In genomic region chr15:85086855-85087254, GRCh38 we compare ENCODE assay signal across 1 cellular context.
TF ChIP-seq lines count a peak whose summit lies in the region.

No MANE protein-coding gene starts in this region.

TF ChIP-seq in HepG2, 621 proteins besides CTCF, POLR2A, EP300 and RAD21 (continued from another document):
- 0 out of 2 replicates have a peak, but pooled peaks have one; percentile 29 for TF ChIP-seq ZBTB40 (IDR thresholded peaks at IDR 0.05)
- no peak for TF ChIP-seq ZBTB40 (CRISPR knock-in tag; IDR thresholded peaks at IDR 0.05)
- no peak for TF ChIP-seq ARID5B (CRISPR knock-in tag; IDR thresholded peaks at IDR 0.05)
